In genomic region chr19:49497790-49498106, GRCh38 we compare ENCODE assay signal across 8 cellular contexts. TPM values are rescaled to one million over a fixed set of nuclear protein-coding genes. Genes with fewer than 3 reads are reported as not detected.
A peak's percentile ranks its signal among the peaks of the same experiment; 100 is the strongest.
DNase-seq lines count a peak whose midpoint lies in the region; ATAC-seq and TF ChIP-seq lines count a peak whose summit lies in the region.

No MANE protein-coding gene starts in this region.

- no peak overlapping the region for H4K12ac ChIP-seq in trophoblast cell (ENCODE audit: low read depth, low read length)

- peak overlapping the region; percentile 93; the same call in 1 of the 2 replicates for H3K4me3 ChIP-seq in Caco-2 (ENCODE audit: low read depth, low read length)
- H3K4me3 ChIP-seq in Peyer's patch: peak overlapping the region in 2 of 4 donors; percentile 70 to 71
- H3K4me3 ChIP-seq in trophoblast cell (ENCODE audit: low read depth, low read length): no peak overlapping the region

- BruUV-seq in Caco-2 (replicated peaks; lab: Mats Ljungman, UMichigan): no TSS peak

- no peak overlapping the region for H2BK12ac ChIP-seq in trophoblast cell (ENCODE audit: low read length)

- H3K23ac ChIP-seq in trophoblast cell (ENCODE audit: low read length): no peak overlapping the region

- H3K27me3 Mint-ChIP-seq in Caco-2 (ENCODE audit: insufficient read depth, unreplicated experiment): no peaks in the 10 kb centered on the region
- no peaks in the 10 kb centered on the region for H3K27me3 Mint-ChIP-seq in effector memory CD8-positive, alpha-beta T cell

- POLR2A ChIA-PET in Caco-2 (lab: Charles Lee): no interaction called here

- no peaks in the 10 kb centered on the region for H3K9me3 Mint-ChIP-seq in Caco-2 (ENCODE audit: unreplicated experiment)
- H3K9me3 Mint-ChIP-seq in effector memory CD8-positive, alpha-beta T cell: no peaks in the 10 kb centered on the region

- H3K36me3 ChIP-seq in Caco-2 (ENCODE audit: control insufficient read depth, insufficient read depth, low read length) (peaks cover 16% of the 10 kb centered on the region), Peyer's patch (peaks cover 0 to 32% (median 5%) of the 10 kb centered on the region in 3 donors), trophoblast cell (ENCODE audit: control insufficient read depth in 1 of 2, insufficient read depth in 2 of 2, low read length in 2 of 2) (peaks cover 29 to 35% of the 10 kb centered on the region in 2 experiments)

- H2AFZ ChIP-seq in trophoblast cell (ENCODE audit: insufficient read depth, low read length, poor library complexity): no peak overlapping the region

- H3K18ac ChIP-seq in trophoblast cell (ENCODE audit: low read length): no peak overlapping the region

- no peak overlapping the region for H4K8ac ChIP-seq in trophoblast cell (ENCODE audit: low read depth, low read length)

- CTCF ChIA-PET in Caco-2 (lab: Charles Lee): no interaction called here

- no peak overlapping the region for H2BK5ac ChIP-seq in trophoblast cell (ENCODE audit: low read depth, low read length, poor library complexity)

- H3K14ac ChIP-seq in trophoblast cell (ENCODE audit: low read length): no peak overlapping the region

- no peak for TF ChIP-seq POLR2A in Peyer's patch (IDR thresholded peaks at IDR 0.05)

- H2BK120ac ChIP-seq in trophoblast cell (ENCODE audit: insufficient read depth, low read length, poor library complexity): no peak overlapping the region

- H3K36me3 Mint-ChIP-seq in Caco-2 (ENCODE audit: insufficient read depth, unreplicated experiment): peaks cover 85% of the 10 kb centered on the region
- peaks cover 91% of the 10 kb centered on the region for H3K36me3 Mint-ChIP-seq in effector memory CD8-positive, alpha-beta T cell (ENCODE audit: insufficient read depth)

- H2AK5ac ChIP-seq in trophoblast cell (ENCODE audit: low read length): no peak overlapping the region

- peak overlapping the region; percentile 98 for H3K4me3 Mint-ChIP-seq in Caco-2 (ENCODE audit: unreplicated experiment)
- peak overlapping the region; percentile 99 to 100 for H3K4me3 Mint-ChIP-seq in effector memory CD8-positive, alpha-beta T cell

- TF ChIP-seq CTCF in Caco-2 (IDR thresholded peaks at IDR 0.05; ENCODE audit: insufficient read depth in 1 of 2, low read depth in 1 of 2, low read length in 1 of 2, severe bottlenecking in 1 of 2, unreplicated experiment in 1 of 2): no peak
- no peak for TF ChIP-seq CTCF in Peyer's patch (IDR thresholded peaks at IDR 0.05)

- peak overlapping the region; percentile 94 for H3K4me2 ChIP-seq in trophoblast cell (ENCODE audit: low read length)

- H3K4me1 ChIP-seq in Caco-2 (peaks cover 20% of the 10 kb centered on the region), Peyer's patch (peaks cover 2 to 53% (median 25%) of the 10 kb centered on the region in 4 donors), trophoblast cell (ENCODE audit: control insufficient read depth in 1 of 2, insufficient read depth in 2 of 2, low read length in 2 of 2) (peaks cover 2 to 8% of the 10 kb centered on the region in 2 experiments)

- H3K27ac ChIP-seq in Peyer's patch (peak overlapping the region in 3 of 4 donors; percentile 88 to 98 (median 97)), trophoblast cell (ENCODE audit: low read depth, low read length) (no peak overlapping the region)

- intact Hi-C loops in Caco-2 (cut with micrococcal nuclease; ENCODE audit: unreplicated experiment): no loop called here

- H4K91ac ChIP-seq in trophoblast cell (ENCODE audit: low read depth, low read length): no peak overlapping the region

- no peak overlapping the region for H3K9ac ChIP-seq in trophoblast cell (ENCODE audit: low read length)

- peak overlapping the region; percentile 18 for H3K4ac ChIP-seq in trophoblast cell (ENCODE audit: low read depth, low read length)

- ATAC-seq in effector memory CD8-positive, alpha-beta T cell (replicated peaks): no peak
- ATAC-seq in GM18873 (IDR thresholded peaks at IDR 0.05; ENCODE audit: low FRiP score, unreplicated experiment): no peak
- ATAC-seq in GM18867 (IDR thresholded peaks at IDR 0.05; ENCODE audit: unreplicated experiment): no peak

- H3K9me3 ChIP-seq in Caco-2: no peaks in the 10 kb centered on the region
- no peaks in the 10 kb centered on the region for H3K9me3 ChIP-seq in Peyer's patch
- no peaks in the 10 kb centered on the region for H3K9me3 ChIP-seq in trophoblast cell (ENCODE audit: insufficient read depth, low read depth, low read length)

- DNase-seq in Caco-2: no peak
- DNase-seq in Peyer's patch: no peak
- no peak for DNase-seq in effector memory CD8-positive, alpha-beta T cell
- no peak for DNase-seq in trophoblast cell
- no peak for DNase-seq in NCI-H146 (lab: John Stamatoyannopoulos, UW)
- no peak for DNase-seq in NCI-H69 (lab: John Stamatoyannopoulos, UW)

- no peak overlapping the region for H3K27ac Mint-ChIP-seq in Caco-2 (ENCODE audit: unreplicated experiment)
- peak overlapping the region; percentile 99 to 100 for H3K27ac Mint-ChIP-seq in effector memory CD8-positive, alpha-beta T cell

- no peaks in the 10 kb centered on the region for H3K27me3 ChIP-seq in Caco-2 (replicated peaks; ENCODE audit: control insufficient read depth, insufficient read depth, low read length)
- no peaks in the 10 kb centered on the region for H3K27me3 ChIP-seq in Peyer's patch
- H3K27me3 ChIP-seq in trophoblast cell (ENCODE audit: insufficient read depth, low read length): no peaks in the 10 kb centered on the region

- no CpG with 5 or more reads among the region's 12 CpGs for WGBS in trophoblast cell (ENCODE audit: extremely low coverage, insufficient coverage, insufficient read length)

- H3K4me1 Mint-ChIP-seq in Caco-2 (ENCODE audit: low read depth, unreplicated experiment): peaks cover 13% of the 10 kb centered on the region
- peaks cover 56 to 57% of the 10 kb centered on the region in 2 donors for H3K4me1 Mint-ChIP-seq in effector memory CD8-positive, alpha-beta T cell (ENCODE audit: low read depth in 2 of 2)

- peaks cover 9% of the 10 kb centered on the region for H3K79me2 ChIP-seq in trophoblast cell (ENCODE audit: control insufficient read depth, insufficient read depth, low read length, poor library complexity)

- peaks cover 9% of the 10 kb centered on the region for H3K79me1 ChIP-seq in trophoblast cell (ENCODE audit: low read length)

RNA-seq across cellular contexts. Expression of gene RPS11, which starts 1.5 kb away (rescaled TPM):
- total RNA-seq in Caco-2 (2022): 2,065 and 2,191 TPM in 2 replicates
- 1,000 to 10,000 TPM; 1,400 to 3,556 (median 1,785) TPM for total RNA-seq in Peyer's patch
- polyA plus RNA-seq in trophoblast cell (2013): 3,613 and 3,657 TPM in 2 replicates

RNA-seq across cellular contexts. Expression of gene RPL13A, which starts 10.3 kb away (rescaled TPM):
- total RNA-seq in Caco-2 (2022) (2,726 and 2,880 TPM in 2 replicates), Peyer's patch (1,000 to 10,000 TPM; 1,523 to 3,539 (median 1,798) TPM)
- 4,404 and 4,537 TPM in 2 replicates for polyA plus RNA-seq in trophoblast cell (2013)

RNA-seq across cellular contexts. Expression of gene FCGRT, which starts 14.7 kb away (rescaled TPM):
- total RNA-seq in Caco-2 (2022): 135 and 136 TPM in 2 replicates
- total RNA-seq in Peyer's patch: 100 to 1,000 TPM; 239 to 985 (median 837) TPM
- 35.6 and 38.5 TPM in 2 replicates for polyA plus RNA-seq in trophoblast cell (2013)

RNA-seq across cellular contexts. Expression of gene FLT3LG, which starts 23.7 kb away (rescaled TPM):
- total RNA-seq in Caco-2 (2022) (2.1 and 2.4 TPM in 2 replicates), Peyer's patch (10 to 100 TPM in 1 of 4 donors, 1 to 10 TPM in 3; 2.8 to 22.3 (median 5.0) TPM)
- 0.29 and 0.55 TPM in 2 replicates for polyA plus RNA-seq in trophoblast cell (2013)

RNA-seq across cellular contexts. Expression of gene RCN3, which starts 30.1 kb away (rescaled TPM):
- total RNA-seq in Caco-2 (2022) (6.6 and 7.0 TPM in 2 replicates), Peyer's patch (100 to 1,000 TPM in 3 of 4 donors, 10 to 100 TPM in 1; 78.6 to 199 (median 151) TPM)
- polyA plus RNA-seq in trophoblast cell (2013): 8.2 and 9.4 TPM in 2 replicates
